Comparison of ENCODE assay signal across 24 cellular contexts in the genomic region with DNA sequence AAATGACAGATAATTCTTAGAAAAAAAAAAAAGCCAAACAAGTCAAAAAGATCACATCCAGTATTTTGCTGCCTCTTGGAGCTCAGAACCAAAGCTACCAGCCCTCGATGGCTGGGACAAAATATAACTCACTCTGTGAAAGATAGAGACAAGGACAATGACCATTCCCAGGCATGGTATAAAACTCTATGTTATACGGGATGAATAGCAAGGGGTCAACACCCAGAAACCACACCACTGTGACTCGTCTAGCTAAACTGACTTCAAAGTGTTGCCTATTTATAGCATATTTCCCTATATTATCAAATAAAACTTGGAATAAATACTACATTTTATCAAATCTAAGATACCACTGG. TPM values are rescaled to one million over a fixed set of nuclear protein-coding genes. Genes with fewer than 3 reads are reported as not detected.
DNase-seq lines count a peak whose midpoint lies in the region; ATAC-seq, FAIRE-seq and TF ChIP-seq lines count a peak whose summit lies in the region.
"Had no signal": no experiment of that assay in that cellular context is flagged by ENCODE, and none has a peak within 500 bp of the region (broad histone marks: within the 10 kb centered on the region; RNA-seq: fewer than 3 reads in every experiment).

No MANE protein-coding gene starts in this region.

- peaks cover 65% of the 10 kb centered on the region for H3K4me1 ChIP-seq in CD4-positive, alpha-beta memory T cell (ENCODE audit: insufficient read depth, low read length)
- H3K4me1 ChIP-seq in H9 (ENCODE audit: insufficient read depth, low read length) (no peaks in the 10 kb centered on the region; the same call in 1 of the 2 replicates), astrocyte (ENCODE audit: insufficient read depth, low read length) (peaks cover 15% of the 10 kb centered on the region), A673 (ENCODE audit: insufficient read depth, low read length, poor library complexity, severe bottlenecking) (no peaks in the 10 kb centered on the region)
- H3K4me1 ChIP-seq: SJSA1, testis had no signal

- WGBS in H9 (ENCODE audit: extremely low coverage, insufficient read length, low lambda C conversion rate): no CpG with 5 or more reads among the region's 3 CpGs

- H3T11ph ChIP-seq in H9 (ENCODE audit: low read length): no peak overlapping the region

- no TSS peak for BruUV-seq in A673 (replicated peaks; lab: Mats Ljungman, UMichigan)

- CTCF ChIA-PET in CD4-positive, alpha-beta memory T cell (lab: Charles Lee; ENCODE audit: partially characterized antibody): interaction anchor here (1.2 to 3.3 kb wide), 3 partner anchors 10 to 39 kb away, joined by 3 to 22 read pairs (median 13); a partner anchor contains a TSS
- CTCF ChIA-PET in A673 (lab: Charles Lee): no interaction called here

- H4K5ac ChIP-seq in H9 (ENCODE audit: insufficient read length, low read depth, low read length): no peak overlapping the region

- no peak overlapping the region for H4K91ac ChIP-seq in H9 (ENCODE audit: insufficient read length, low read depth, low read length)

- H4K8ac ChIP-seq in H9 (replicated peaks; ENCODE audit: insufficient read length, low read depth, low read length): no peak overlapping the region

- no peak overlapping the region for H3K27ac ChIP-seq in CD4-positive, alpha-beta memory T cell (ENCODE audit: low read depth, low read length)
- H3K27ac ChIP-seq in H9 (ENCODE audit: insufficient read length, low read depth, low read length) (no peak overlapping the region), astrocyte (ENCODE audit: low read depth, low read length) (no peak overlapping the region), A673 (ENCODE audit: low read depth, low read length, poor library complexity, severe bottlenecking) (no peak overlapping the region)
- H3K27ac ChIP-seq: esophagus squamous epithelium, gastroesophageal sphincter, SJSA1, testis, vagina had no signal

- H2BK5ac ChIP-seq in H9 (ENCODE audit: insufficient read length, low read length): no peak overlapping the region

- no peak for ATAC-seq in natural killer cell treated with Interleukin-12 subunit alpha and Interleukin-12 subunit beta and Interleukin-15 and Interleukin-18, amount 100 ng/mL, for 72 hours
- ATAC-seq: gastroesophageal sphincter; stimulated activated memory B cell treated with anti-CD40 and anti-IgM and Interleukin-4, amounts not matched to agents 10 μg/mL and 1 μg/mL and 100 μg/mL, for 72 hours had no signal

- H3K18ac ChIP-seq in H9 (ENCODE audit: insufficient read length, low read depth, low read length): no peak overlapping the region

- no peak overlapping the region for H3K23ac ChIP-seq in H9 (ENCODE audit: insufficient read length, low read depth, low read length)

- H2BK12ac ChIP-seq in H9 (ENCODE audit: insufficient read length, low read depth, low read length): no peak overlapping the region

- H2BK120ac ChIP-seq in H9 (ENCODE audit: low read depth, low read length, poor library complexity, severe bottlenecking): no peak overlapping the region

- H3K14ac ChIP-seq in H9 (ENCODE audit: insufficient read depth, low read length): no peak overlapping the region

- H3K27me3 Mint-ChIP-seq in CD4-positive, alpha-beta memory T cell: no peaks in the 10 kb centered on the region
- H3K27me3 Mint-ChIP-seq in H9 (ENCODE audit: low read depth): no peaks in the 10 kb centered on the region
- H3K27me3 Mint-ChIP-seq in astrocyte (ENCODE audit: low read depth, unreplicated experiment): no peaks in the 10 kb centered on the region
- no peaks in the 10 kb centered on the region for H3K27me3 Mint-ChIP-seq in natural killer cell treated with Interleukin-12 subunit alpha and Interleukin-12 subunit beta and Interleukin-15 and Interleukin-18, amount 100 ng/mL, for 72 hours
- H3K27me3 Mint-ChIP-seq: IgD-negative memory B cell; stimulated activated memory B cell treated with anti-CD40 and anti-IgM and Interleukin-4, amounts not matched to agents 10 μg/mL and 1 μg/mL and 100 μg/mL, for 72 hours had no signal

- no peaks in the 10 kb centered on the region for H3K27me3 ChIP-seq in CD4-positive, alpha-beta memory T cell (ENCODE audit: insufficient read depth, low read length)
- no peaks in the 10 kb centered on the region for H3K27me3 ChIP-seq in H9 (ENCODE audit: insufficient read depth, low read length)
- no peaks in the 10 kb centered on the region for H3K27me3 ChIP-seq in astrocyte (ENCODE audit: insufficient read depth, low read length)
- H3K27me3 ChIP-seq in A673 (replicated peaks; ENCODE audit: insufficient read depth, low read depth, low read length, poor library complexity): no peaks in the 10 kb centered on the region
- H3K27me3 ChIP-seq: esophagus squamous epithelium, gastroesophageal sphincter, SJSA1, testis, vagina had no signal

- no peaks in the 10 kb centered on the region for H3K9me3 ChIP-seq in CD4-positive, alpha-beta memory T cell (ENCODE audit: control insufficient read depth in 1 of 2, low read length in 2 of 2)
- H3K9me3 ChIP-seq in H9 (ENCODE audit: control insufficient read depth, low read depth, low read length) (no peaks in the 10 kb centered on the region), astrocyte (ENCODE audit: insufficient read depth, low read depth, low read length) (no peaks in the 10 kb centered on the region), A673 (ENCODE audit: low read depth, low read length, poor library complexity, severe bottlenecking) (no peaks in the 10 kb centered on the region)
- H3K9me3 ChIP-seq: Caco-2, esophagus squamous epithelium, gastroesophageal sphincter, SJSA1, testis, vagina had no signal

- no peak overlapping the region for H2AFZ ChIP-seq in H9 (ENCODE audit: low read length)
- no peak overlapping the region for H2AFZ ChIP-seq in astrocyte (ENCODE audit: low read depth, low read length)

- H3K9ac ChIP-seq in H9 (ENCODE audit: extremely low read depth, insufficient read length, low read length): no peak overlapping the region
- no peak overlapping the region for H3K9ac ChIP-seq in astrocyte (ENCODE audit: low read length)

- no peaks in the 10 kb centered on the region for H3K23me2 ChIP-seq in H9 (ENCODE audit: insufficient read length, low read depth, low read length, poor library complexity, severe bottlenecking)

- H3K4me2 ChIP-seq in H9 (ENCODE audit: insufficient read depth, insufficient read length, low read length) (no peak overlapping the region), astrocyte (ENCODE audit: low read length) (peak overlapping the region; percentile 17)

- no peak overlapping the region for H3K4me3 ChIP-seq in CD4-positive, alpha-beta memory T cell (ENCODE audit: low read length in 2 of 2)
- H3K4me3 ChIP-seq in astrocyte (ENCODE audit: insufficient read depth, low read depth, low read length) (no peak overlapping the region), A673 (ENCODE audit: low read depth, low read length, poor library complexity, severe bottlenecking) (no peak overlapping the region)
- H3K4me3 ChIP-seq: esophagus squamous epithelium, gastroesophageal sphincter, SJSA1, testis, vagina had no signal

- H3K56ac ChIP-seq in H9 (ENCODE audit: insufficient read length, low read depth, low read length): no peak overlapping the region

- no peak overlapping the region for H2BK15ac ChIP-seq in H9 (ENCODE audit: low read depth, low read length)

- peaks cover 39 to 83% (median 62%) of the 10 kb centered on the region in 4 donors for H3K4me1 Mint-ChIP-seq in CD4-positive, alpha-beta memory T cell
- H3K4me1 Mint-ChIP-seq in H9 (peaks cover 19 to 24% of the 10 kb centered on the region in 2 experiments), astrocyte (ENCODE audit: low read depth, unreplicated experiment) (peaks cover 7% of the 10 kb centered on the region)
- H3K4me1 Mint-ChIP-seq in natural killer cell treated with Interleukin-12 subunit alpha and Interleukin-12 subunit beta and Interleukin-15 and Interleukin-18, amount 100 ng/mL, for 72 hours (ENCODE audit: low read depth in 2 of 2): peaks cover 15% of the 10 kb centered on the region in 2 donors

- intact Hi-C loops in CD4-positive, alpha-beta memory T cell (cut with micrococcal nuclease): no loop called here
- intact Hi-C loops in A673 (cut with micrococcal nuclease; ENCODE audit: unreplicated experiment): no loop called here

- H4K20me1 ChIP-seq in H9 (ENCODE audit: control insufficient read depth, insufficient read depth, insufficient read length) (no peaks in the 10 kb centered on the region), astrocyte (ENCODE audit: insufficient read depth, low read length) (peaks cover 27% of the 10 kb centered on the region)

- H3K36me3 ChIP-seq in CD4-positive, alpha-beta memory T cell (ENCODE audit: insufficient read depth, low read length): peaks cover 69% of the 10 kb centered on the region
- no peaks in the 10 kb centered on the region for H3K36me3 ChIP-seq in astrocyte (ENCODE audit: insufficient read depth, low read length)
- peaks cover 4% of the 10 kb centered on the region for H3K36me3 ChIP-seq in A673 (ENCODE audit: insufficient read depth, low read length, poor library complexity, severe bottlenecking)

- peaks cover 44 to 85% of the 10 kb centered on the region in 2 donors for H3K36me3 Mint-ChIP-seq in CD4-positive, alpha-beta memory T cell
- H3K36me3 Mint-ChIP-seq in H9 (ENCODE audit: insufficient read depth in 1 of 3, low read depth in 3 of 3) (peaks cover 45 to 86% (median 51%) of the 10 kb centered on the region in 3 experiments; a peak in 6 of 7 replicates), astrocyte (ENCODE audit: low read depth, unreplicated experiment) (peaks cover 35% of the 10 kb centered on the region)
- H3K36me3 Mint-ChIP-seq in natural killer cell treated with Interleukin-12 subunit alpha and Interleukin-12 subunit beta and Interleukin-15 and Interleukin-18, amount 100 ng/mL, for 72 hours: no peaks in the 10 kb centered on the region

- no peak for DNase-seq in CD4-positive, alpha-beta memory T cell
- DNase-seq in H9: no peak
- no peak for DNase-seq in astrocyte (ENCODE audit: low read depth)
- DNase-seq in natural killer cell treated with Interleukin-12 subunit alpha and Interleukin-12 subunit beta and Interleukin-15 and Interleukin-18, amount 100 ng/mL, for 72 hours (ENCODE audit: low spot score): no peak
- DNase-seq in A673 (ENCODE audit: low spot score): no peak
- DNase-seq in T-helper 2 cell: no peak
- no peak for DNase-seq in NCI-H1694 (lab: John Stamatoyannopoulos, UW)
- DNase-seq: activated CD4-positive, alpha-beta T cell treated with anti-CD3 and anti-CD28 coated beads, Interleukin-2, amount 50 U/mL, for 1 hour; AML-193; Caco-2; esophagus squamous epithelium; islet precursor cell; MM.1S; NCI-H524 treated with DMSO at 0.1 percent for 48 hours; small intestine; stimulated activated CD4-positive, alpha-beta T cell treated with anti-CD3 and anti-CD28 coated beads, Interleukin-2, amount 100 ng/mL, for 24 hours; testis had no signal

- TF ChIP-seq CTCF in H9 (conservative IDR thresholded peaks at IDR 0.05) (no peak), astrocyte (IDR thresholded peaks at IDR 0.05; ENCODE audit: insufficient read depth, low read depth, low read length) (no peak), A673 (conservative IDR thresholded peaks at IDR 0.05; ENCODE audit: low read depth, low read length) (no peak)

- H3K79me1 ChIP-seq in H9 (ENCODE audit: insufficient read depth, low read depth, low read length, poor library complexity, severe bottlenecking): no peaks in the 10 kb centered on the region

- peak overlapping the region; percentile 2 to 85 (median 65) for H3K27ac Mint-ChIP-seq in CD4-positive, alpha-beta memory T cell
- H3K27ac Mint-ChIP-seq in H9 (peak overlapping the region in 2 of 3 experiments; percentile 66 to 93; a peak in 4 of 7 replicates), astrocyte (ENCODE audit: unreplicated experiment) (no peak overlapping the region)
- no peak overlapping the region for H3K27ac Mint-ChIP-seq in natural killer cell treated with Interleukin-12 subunit alpha and Interleukin-12 subunit beta and Interleukin-15 and Interleukin-18, amount 100 ng/mL, for 72 hours
- H3K27ac Mint-ChIP-seq: stimulated activated memory B cell treated with anti-CD40 and anti-IgM and Interleukin-4, amounts not matched to agents 10 μg/mL and 1 μg/mL and 100 μg/mL, for 72 hours; T-helper 1 cell treated with Interleukin-12 subunit alpha and Interleukin-12 subunit beta and Interleukin-4 antibody, amounts not matched to agents 30 μg/mL and 1 μg/mL, for 36 hours had no signal

- peak overlapping the region in 7 of 8 donors; percentile 5 to 72 (median 48) for H3K4me3 Mint-ChIP-seq in CD4-positive, alpha-beta memory T cell
- H3K4me3 Mint-ChIP-seq in H9 (no peak overlapping the region), astrocyte (ENCODE audit: unreplicated experiment) (no peak overlapping the region)
- H3K4me3 Mint-ChIP-seq in natural killer cell treated with Interleukin-12 subunit alpha and Interleukin-12 subunit beta and Interleukin-15 and Interleukin-18, amount 100 ng/mL, for 72 hours: peak overlapping the region; percentile 6
- H3K4me3 Mint-ChIP-seq: IgD-negative memory B cell; stimulated activated memory B cell treated with anti-CD40 and anti-IgM and Interleukin-4, amounts not matched to agents 10 μg/mL and 1 μg/mL and 100 μg/mL, for 72 hours; T-helper 1 cell treated with Interleukin-12 subunit alpha and Interleukin-12 subunit beta and Interleukin-4 antibody, amounts not matched to agents 30 μg/mL and 1 μg/mL, for 36 hours had no signal

- H3K79me2 ChIP-seq in H9 (ENCODE audit: insufficient read depth, low read length) (no peaks in the 10 kb centered on the region), astrocyte (ENCODE audit: insufficient read depth, low read length) (no peaks in the 10 kb centered on the region)

- no peak for FAIRE-seq in astrocyte (lab: Jason Lieb, UNC)
- FAIRE-seq: small intestine had no signal

- H3K4ac ChIP-seq in H9 (ENCODE audit: low read depth, low read length): no peak overlapping the region

- no peaks in the 10 kb centered on the region for H3K9me3 Mint-ChIP-seq in CD4-positive, alpha-beta memory T cell
- no peaks in the 10 kb centered on the region for H3K9me3 Mint-ChIP-seq in H9
- no peaks in the 10 kb centered on the region for H3K9me3 Mint-ChIP-seq in astrocyte (ENCODE audit: unreplicated experiment)
- no peaks in the 10 kb centered on the region for H3K9me3 Mint-ChIP-seq in natural killer cell treated with Interleukin-12 subunit alpha and Interleukin-12 subunit beta and Interleukin-15 and Interleukin-18, amount 100 ng/mL, for 72 hours
- H3K9me3 Mint-ChIP-seq: IgD-negative memory B cell; stimulated activated memory B cell treated with anti-CD40 and anti-IgM and Interleukin-4, amounts not matched to agents 10 μg/mL and 1 μg/mL and 100 μg/mL, for 72 hours; T-helper 1 cell treated with Interleukin-12 subunit alpha and Interleukin-12 subunit beta and Interleukin-4 antibody, amounts not matched to agents 30 μg/mL and 1 μg/mL, for 36 hours had no signal

- H2AK5ac ChIP-seq in H9 (ENCODE audit: insufficient read length, low read length): no peak overlapping the region

- POLR2A ChIA-PET in CD4-positive, alpha-beta memory T cell (lab: Charles Lee; ENCODE audit: partially characterized antibody): interaction anchor here (0.6 to 17.9 kb wide), 6 partner anchors 10 to 308 kb away, joined by 3 to 730 read pairs (median 11); a partner anchor contains a TSS
- POLR2A ChIA-PET in A673 (lab: Charles Lee; ENCODE audit: low non-redundant PET): no interaction called here

- H2BK20ac ChIP-seq in H9 (ENCODE audit: low read depth, low read length, poor library complexity, severe bottlenecking): no peak overlapping the region

RNA-seq across cellular contexts. Expression of a gene that starts 10.1 kb away (rescaled TPM):
- 100 to 1,000 TPM; 476 to 507 TPM for total RNA-seq in CD4-positive, alpha-beta memory T cell
- polyA plus RNA-seq in CD4-positive, alpha-beta memory T cell: 10 to 100 TPM; 46.2 to 79.5 TPM
- 75.7 and 80.7 TPM in 2 replicates for total RNA-seq in H9 (2021)
- total RNA-seq in astrocyte: 28.7 and 29.0 TPM in 2 replicates
- total RNA-seq in natural killer cell treated with Interleukin-12 subunit alpha and Interleukin-12 subunit beta and Interleukin-15 and Interleukin-18, amount 100 ng/mL, for 72 hours: 10 to 100 TPM; 42.7 to 53.6 TPM
- 25.3 and 31.2 TPM in 2 replicates for total RNA-seq in A673 (2021)

RNA-seq across cellular contexts. Expression of a gene that starts 16.9 kb away (rescaled TPM):
- under 1 TPM; 0.55 to 0.75 TPM for total RNA-seq in CD4-positive, alpha-beta memory T cell
- polyA plus RNA-seq in CD4-positive, alpha-beta memory T cell: not detected
- 102 and 107 TPM in 2 replicates for total RNA-seq in H9 (2021)
- 4.2 and 11.8 TPM in 2 replicates for total RNA-seq in astrocyte
- not detected for total RNA-seq in natural killer cell treated with Interleukin-12 subunit alpha and Interleukin-12 subunit beta and Interleukin-15 and Interleukin-18, amount 100 ng/mL, for 72 hours
- 0.24 TPM in 1 of 2 replicates, not detected in the other for total RNA-seq in A673 (2021)
- total RNA-seq: Caco-2, cerebellum, esophagus squamous epithelium, SJSA1, vagina had no signal
- polyA plus RNA-seq: IgD-negative memory B cell had no signal

RNA-seq across cellular contexts. Expression of a gene that starts 52.0 kb away (rescaled TPM):
- 100 to 1,000 TPM; 102 to 116 TPM for total RNA-seq in CD4-positive, alpha-beta memory T cell
- 10 to 100 TPM; 73.6 to 86.6 TPM for polyA plus RNA-seq in CD4-positive, alpha-beta memory T cell
- 104 TPM in 2 replicates for total RNA-seq in H9 (2021)
- 38.1 and 39.8 TPM in 2 replicates for total RNA-seq in astrocyte
- total RNA-seq in natural killer cell treated with Interleukin-12 subunit alpha and Interleukin-12 subunit beta and Interleukin-15 and Interleukin-18, amount 100 ng/mL, for 72 hours: 100 to 1,000 TPM; 102 to 127 TPM
- total RNA-seq in A673 (2021): 49.5 and 52.5 TPM in 2 replicates

Comparison
In these comparisons a context has a peak if more than half of its experiments do, and no peak if none do; other contexts are left out.
1. H3K27ac Mint-ChIP-seq: peak in CD4-positive, alpha-beta memory T cell (7 of 7) and H9 (2 of 3); none in astrocyte (single experiment) and natural killer cell treated with Interleukin-12 subunit alpha and Interleukin-12 subunit beta and Interleukin-15 and Interleukin-18, amount 100 ng/mL, for 72 hours (0 of 2).
2. H3K4me3 Mint-ChIP-seq: peak in CD4-positive, alpha-beta memory T cell (7 of 8) and natural killer cell treated with Interleukin-12 subunit alpha and Interleukin-12 subunit beta and Interleukin-15 and Interleukin-18, amount 100 ng/mL, for 72 hours (single experiment); none in H9 (0 of 2) and astrocyte (single experiment).